8 cellular contexts compared by ENCODE assay signal in the genomic region with DNA sequence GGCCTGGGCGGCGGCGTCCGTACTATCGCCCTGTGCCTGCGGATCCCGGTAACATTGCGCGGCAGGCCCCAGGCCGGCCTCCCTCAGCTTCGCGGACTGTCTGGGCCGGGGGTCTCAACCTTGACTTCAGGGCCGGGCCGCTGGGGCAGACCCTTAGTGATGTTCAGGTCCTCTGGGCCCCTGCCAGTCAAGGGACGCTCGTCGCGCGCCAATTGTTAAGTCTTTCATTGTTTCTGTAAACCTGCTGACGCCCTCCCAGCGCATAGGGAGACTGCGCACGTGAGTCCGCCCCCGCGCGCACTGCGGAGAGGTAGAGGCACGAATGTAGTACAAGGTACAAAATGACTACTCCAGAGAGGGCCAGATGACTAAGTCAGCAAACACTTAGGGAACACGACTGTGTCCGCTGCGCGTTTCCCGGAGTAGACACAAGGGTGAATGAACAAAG. TPM values are rescaled to one million over a fixed set of nuclear protein-coding genes. Genes with fewer than 3 reads are reported as not detected.
DNase-seq lines count a peak whose midpoint lies in the region; ATAC-seq and TF ChIP-seq lines count a peak whose summit lies in the region.

No MANE protein-coding gene starts in this region.

- peaks cover 34% of the 10 kb centered on the region for H3K4me1 ChIP-seq in CD8-positive, alpha-beta memory T cell (ENCODE audit: insufficient read depth, low read length)

- no peaks in the 10 kb centered on the region for H3K27me3 Mint-ChIP-seq in CD8-positive, alpha-beta memory T cell
- H3K27me3 Mint-ChIP-seq in WTC11 (ENCODE audit: low read depth), result peaks cover 5% of the 10 kb centered on the region; the same call in 1 of the 2 replicates

- no peaks in the 10 kb centered on the region for H3K9me3 Mint-ChIP-seq in CD8-positive, alpha-beta memory T cell
- H3K9me3 Mint-ChIP-seq in WTC11, result no peaks in the 10 kb centered on the region

- no peaks in the 10 kb centered on the region for H3K9me3 ChIP-seq in CD8-positive, alpha-beta memory T cell (ENCODE audit: low read length)
- H3K9me3 ChIP-seq in KOPT-K1 (ENCODE audit: insufficient read depth, low read length, poor library complexity, severe bottlenecking), result no peaks in the 10 kb centered on the region

- peak overlapping the region; percentile 46 to 85 (median 60) for H3K27ac Mint-ChIP-seq in CD8-positive, alpha-beta memory T cell
- H3K27ac Mint-ChIP-seq in WTC11, result peak overlapping the region; percentile 79

- peaks cover 0 to 1% (median 0%) of the 10 kb centered on the region in 3 donors for H3K36me3 Mint-ChIP-seq in CD8-positive, alpha-beta memory T cell
- peaks cover 4% of the 10 kb centered on the region; the same call in 1 of the 2 replicates for H3K36me3 Mint-ChIP-seq in WTC11

- POLR2A ChIA-PET in CD8-positive, alpha-beta memory T cell (lab: Charles Lee), result interaction anchor here (0.6 to 0.9 kb wide), 3 partner anchors 8 to 74 kb away, joined by 3 to 4 read pairs (median 3); no protein-coding TSS in a partner anchor
- POLR2A ChIA-PET in WTC11 (lab: Charles Lee), result interaction anchor here (1.9 kb wide), 1 partner anchor 12 kb away, joined by 4 read pairs; no protein-coding TSS in a partner anchor

- ATAC-seq in GM21381 (IDR thresholded peaks at IDR 0.05; ENCODE audit: unreplicated experiment) (peak; percentile 27), WTC11 (peak; percentile 40)

- no peak overlapping the region for H3K27ac ChIP-seq in CD8-positive, alpha-beta memory T cell (ENCODE audit: low read depth, low read length)
- H3K27ac ChIP-seq in KOPT-K1 (ENCODE audit: low read depth, low read length, poor library complexity, severe bottlenecking) (peak overlapping the region; percentile 75), cingulate gyrus (ENCODE audit: low read depth, low read length) (peak overlapping the region; percentile 83)

- DNase-seq in CD8-positive, alpha-beta memory T cell, result peak in 2 of 5 donors; percentile 8 to 52
- DNase-seq in WTC11 (ENCODE audit: low spot score), result no peak
- peak; percentile 44 for DNase-seq in medulla oblongata (ENCODE audit: extremely low spot score)
- peak; percentile 1 for DNase-seq in stimulated activated CD8-positive, alpha-beta memory T cell treated with anti-CD3 and anti-CD28 coated beads, Interleukin-12 subunit alpha, Interleukin-12 subunit beta, amount 100 ng/mL, for 1 hour (ENCODE audit: low read depth)
- DNase-seq in MV-4-11 (lab: John Stamatoyannopoulos, UW), result no peak

- TF ChIP-seq CTCF in WTC11 (IDR thresholded peaks at IDR 0.05), result no peak

- H3K4me3 Mint-ChIP-seq in CD8-positive, alpha-beta memory T cell, result peak overlapping the region; percentile 81 to 92 (median 85)
- peak overlapping the region; percentile 87 for H3K4me3 Mint-ChIP-seq in WTC11

- H3K4me3 ChIP-seq in CD8-positive, alpha-beta memory T cell (ENCODE audit: low read length), result peak overlapping the region; percentile 73

- H3K4me1 Mint-ChIP-seq in CD8-positive, alpha-beta memory T cell, result peaks cover 25 to 42% (median 39%) of the 10 kb centered on the region in 3 donors
- H3K4me1 Mint-ChIP-seq in WTC11, result peaks cover 31% of the 10 kb centered on the region

- H3K36me3 ChIP-seq in CD8-positive, alpha-beta memory T cell (ENCODE audit: insufficient read depth, low read length), result no peaks in the 10 kb centered on the region
- peaks cover 15% of the 10 kb centered on the region; the same call in 1 of the 2 replicates for H3K36me3 ChIP-seq in KOPT-K1 (ENCODE audit: insufficient read depth, low read length)

- CTCF ChIA-PET in CD8-positive, alpha-beta memory T cell (lab: Charles Lee), result interaction anchor here (1.1 to 7.5 kb wide), 3 partner anchors 9 to 342 kb away, joined by 3 to 76 read pairs (median 3); no protein-coding TSS in a partner anchor
- CTCF ChIA-PET in WTC11 (lab: Charles Lee), result interaction anchor here (0.8 to 7.9 kb wide), 8 partner anchors 13 to 342 kb away, joined by 3 to 108 read pairs (median 4); no protein-coding TSS in a partner anchor

- H3K27me3 ChIP-seq in CD8-positive, alpha-beta memory T cell (ENCODE audit: insufficient read depth, low read length, poor library complexity, severe bottlenecking), result no peaks in the 10 kb centered on the region

TF ChIP-seq in WTC11, 78 proteins besides CTCF, POLR2A, EP300 and RAD21:
- TF ChIP-seq, protein P1, sequence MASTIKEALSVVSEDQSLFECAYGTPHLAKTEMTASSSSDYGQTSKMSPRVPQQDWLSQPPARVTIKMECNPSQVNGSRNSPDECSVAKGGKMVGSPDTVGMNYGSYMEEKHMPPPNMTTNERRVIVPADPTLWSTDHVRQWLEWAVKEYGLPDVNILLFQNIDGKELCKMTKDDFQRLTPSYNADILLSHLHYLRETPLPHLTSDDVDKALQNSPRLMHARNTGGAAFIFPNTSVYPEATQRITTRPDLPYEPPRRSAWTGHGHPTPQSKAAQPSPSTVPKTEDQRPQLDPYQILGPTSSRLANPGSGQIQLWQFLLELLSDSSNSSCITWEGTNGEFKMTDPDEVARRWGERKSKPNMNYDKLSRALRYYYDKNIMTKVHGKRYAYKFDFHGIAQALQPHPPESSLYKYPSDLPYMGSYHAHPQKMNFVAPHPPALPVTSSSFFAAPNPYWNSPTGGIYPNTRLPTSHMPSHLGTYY (CRISPR knock-in tag; IDR thresholded peaks at IDR 0.05), result no peak
- TF ChIP-seq JAZF1 (CRISPR knock-in tag; IDR thresholded peaks at IDR 0.05) (no peak), ZNF317 (CRISPR knock-in tag; IDR thresholded peaks at IDR 0.05; ENCODE audit: borderline replicate concordance, low read depth) (0 out of 2 replicates have a peak, but pooled peaks have one; percentile 4), FOXP4 (CRISPR knock-in tag; IDR thresholded peaks at IDR 0.05) (no peak)
TF ChIP-seq in WTC11: peak in this region for 1.

RNA-seq across cellular contexts. Expression of gene HDHD5, which starts 0.5 kb away (rescaled TPM):
- total RNA-seq in CD8-positive, alpha-beta memory T cell, result 10 to 100 TPM; 38.6 to 40.0 TPM
- polyA plus RNA-seq in CD8-positive, alpha-beta memory T cell, result 53.5 TPM
- 84.0 to 114 TPM (median 110 TPM) in 3 replicates for total RNA-seq in WTC11 (2021)

RNA-seq across cellular contexts. Expression of gene TMEM121B, which starts 38.4 kb away (rescaled TPM):
- total RNA-seq in CD8-positive, alpha-beta memory T cell, result under 1 TPM; 0.11 to 0.15 TPM
- polyA plus RNA-seq in CD8-positive, alpha-beta memory T cell, result not detected
- total RNA-seq in WTC11 (2021), result 7.5 to 8.3 TPM (median 7.7 TPM) in 3 replicates

RNA-seq across cellular contexts. Expression of gene ADA2, which starts 59.7 kb away (rescaled TPM):
- 10 to 100 TPM in 1 of 2 experiments, 1 to 10 TPM in 1; 8.6 to 11.1 TPM for total RNA-seq in CD8-positive, alpha-beta memory T cell
- 76.9 TPM for polyA plus RNA-seq in CD8-positive, alpha-beta memory T cell
- total RNA-seq in WTC11 (2021), result 20.0 to 22.3 TPM (median 21.6 TPM) in 3 replicates

Comparison
In these comparisons a context has a peak if more than half of its experiments do, and no peak if none do; other contexts are left out.
1. DNase-seq: peak in medulla oblongata (single experiment) and stimulated activated CD8-positive, alpha-beta memory T cell treated with anti-CD3 and anti-CD28 coated beads, Interleukin-12 subunit alpha, Interleukin-12 subunit beta, amount 100 ng/mL, for 1 hour (single experiment); none in WTC11 (single experiment) and MV-4-11 (single experiment).